1 cellular context compared by ENCODE assay signal in genomic region chr1:2472561-2473166, GRCh38.
A peak's percentile ranks its signal among the peaks of the same experiment; 100 is the strongest.
TF ChIP-seq lines count a peak whose summit lies in the region.

No MANE protein-coding gene starts in this region.

TF ChIP-seq in HEK293, 187 proteins besides CTCF, POLR2A, EP300 and RAD21 (continued from another document):
- TF ChIP-seq, protein P1, sequence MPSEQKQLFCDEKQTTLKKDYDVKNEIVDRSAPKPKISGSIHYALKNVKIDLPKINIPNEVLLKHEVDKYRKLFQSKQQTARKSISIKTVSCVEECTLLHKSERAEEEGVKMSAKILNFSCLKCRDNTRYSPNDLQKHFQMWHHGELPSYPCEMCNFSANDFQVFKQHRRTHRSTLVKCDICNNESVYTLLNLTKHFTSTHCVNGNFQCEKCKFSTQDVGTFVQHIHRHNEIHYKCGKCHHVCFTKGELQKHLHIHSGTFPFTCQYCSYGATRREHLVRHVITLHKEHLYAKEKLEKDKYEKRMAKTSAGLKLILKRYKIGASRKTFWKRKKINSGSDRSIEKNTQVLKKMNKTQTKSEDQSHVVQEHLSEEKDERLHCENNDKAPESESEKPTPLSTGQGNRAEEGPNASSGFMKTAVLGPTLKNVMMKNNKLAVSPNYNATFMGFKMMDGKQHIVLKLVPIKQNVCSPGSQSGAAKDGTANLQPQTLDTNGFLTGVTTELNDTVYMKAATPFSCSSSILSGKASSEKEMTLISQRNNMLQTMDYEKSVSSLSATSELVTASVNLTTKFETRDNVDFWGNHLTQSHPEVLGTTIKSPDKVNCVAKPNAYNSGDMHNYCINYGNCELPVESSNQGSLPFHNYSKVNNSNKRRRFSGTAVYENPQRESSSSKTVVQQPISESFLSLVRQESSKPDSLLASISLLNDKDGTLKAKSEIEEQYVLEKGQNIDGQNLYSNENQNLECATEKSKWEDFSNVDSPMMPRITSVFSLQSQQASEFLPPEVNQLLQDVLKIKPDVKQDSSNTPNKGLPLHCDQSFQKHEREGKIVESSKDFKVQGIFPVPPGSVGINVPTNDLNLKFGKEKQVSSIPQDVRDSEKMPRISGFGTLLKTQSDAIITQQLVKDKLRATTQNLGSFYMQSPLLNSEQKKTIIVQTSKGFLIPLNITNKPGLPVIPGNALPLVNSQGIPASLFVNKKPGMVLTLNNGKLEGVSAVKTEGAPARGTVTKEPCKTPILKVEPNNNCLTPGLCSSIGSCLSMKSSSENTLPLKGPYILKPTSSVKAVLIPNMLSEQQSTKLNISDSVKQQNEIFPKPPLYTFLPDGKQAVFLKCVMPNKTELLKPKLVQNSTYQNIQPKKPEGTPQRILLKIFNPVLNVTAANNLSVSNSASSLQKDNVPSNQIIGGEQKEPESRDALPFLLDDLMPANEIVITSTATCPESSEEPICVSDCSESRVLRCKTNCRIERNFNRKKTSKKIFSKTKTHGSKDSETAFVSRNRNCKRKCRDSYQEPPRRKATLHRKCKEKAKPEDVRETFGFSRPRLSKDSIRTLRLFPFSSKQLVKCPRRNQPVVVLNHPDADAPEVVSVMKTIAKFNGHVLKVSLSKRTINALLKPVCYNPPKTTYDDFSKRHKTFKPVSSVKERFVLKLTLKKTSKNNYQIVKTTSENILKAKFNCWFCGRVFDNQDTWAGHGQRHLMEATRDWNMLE (tag by site-specific recombination; conservative IDR thresholded peaks at IDR 0.05; ENCODE audit: low read depth): no peak
- TF ChIP-seq ZNF341 (tag by site-specific recombination; IDR thresholded peaks at IDR 0.05; ENCODE audit: low read depth) (peak; percentile 75), ZIC2 (tag by site-specific recombination; IDR thresholded peaks at IDR 0.05) (peak; percentile 92), ZXDB (tag by site-specific recombination; IDR thresholded peaks at IDR 0.05) (no peak), EGR2 (tag by site-specific recombination; IDR thresholded peaks at IDR 0.05; ENCODE audit: low read depth) (peak; percentile 51), ZNF658 (tag by site-specific recombination; IDR thresholded peaks at IDR 0.05) (no peak), ZNF791 (tag by site-specific recombination; IDR thresholded peaks at IDR 0.05) (no peak), ZFHX2 (tag by site-specific recombination; conservative IDR thresholded peaks at IDR 0.05) (peak; percentile 75)
